12 cellular contexts compared by ENCODE assay signal in genomic region chr10:8058274-8059111, GRCh38. TPM values are rescaled to one million over a fixed set of nuclear protein-coding genes. Genes with fewer than 3 reads are reported as not detected.
DNase-seq lines count a peak whose midpoint lies in the region; ATAC-seq and TF ChIP-seq lines count a peak whose summit lies in the region.
"Had no signal": no experiment of that assay in that cellular context is flagged by ENCODE, and none has a peak within 500 bp of the region (broad histone marks: within the 10 kb centered on the region; RNA-seq: fewer than 3 reads in every experiment).

No MANE protein-coding gene starts in this region.

- no peak overlapping the region for H2BK120ac ChIP-seq in neuronal stem cell (ENCODE audit: low read depth, low read length)

- POLR2A ChIA-PET in CD8-positive, alpha-beta T cell (lab: Charles Lee), result interaction anchor here (0.6 to 3.4 kb wide), 5 partner anchors 14 to 383 kb away, joined by 3 to 38 read pairs (median 5); no protein-coding TSS in a partner anchor

- H3K36me3 ChIP-seq in CD8-positive, alpha-beta T cell (ENCODE audit: insufficient read depth, low read length), result peaks cover 6% of the 10 kb centered on the region
- no peaks in the 10 kb centered on the region for H3K36me3 ChIP-seq in neuronal stem cell (replicated peaks in 1 of 2; ENCODE audit: control insufficient read depth in 2 of 2, insufficient read depth in 2 of 2, low read length in 2 of 2)

- DNase-seq in CD8-positive, alpha-beta T cell, result no peak
- DNase-seq in Jurkat, Clone E6-1 (ENCODE audit: low read depth, low spot score), result no peak
- DNase-seq in endothelial cell (ENCODE audit: low spot score) (no peak), neuronal stem cell (ENCODE audit: low spot score) (no peak), NCI-H774 (lab: John Stamatoyannopoulos, UW) (no peak), cortex of kidney (lab: John Stamatoyannopoulos, UW) (no peak)
- DNase-seq: activated B cell treated with CpG ODN at 0.5 μM for 24 hours, NCI-H1417, NCI-H69 had no signal

- no peak overlapping the region for H2AFZ ChIP-seq in neuronal stem cell (ENCODE audit: low read length)

- no peaks in the 10 kb centered on the region for H3K27me3 Mint-ChIP-seq in CD8-positive, alpha-beta T cell (ENCODE audit: low read depth)
- H3K27me3 Mint-ChIP-seq in endothelial cell (ENCODE audit: unreplicated experiment), result peaks cover 27% of the 10 kb centered on the region

- no peak overlapping the region for H3K14ac ChIP-seq in neuronal stem cell (ENCODE audit: low read length)

- no peak overlapping the region for H4K8ac ChIP-seq in neuronal stem cell (ENCODE audit: low read depth, low read length)

- intact Hi-C loops in CD8-positive, alpha-beta T cell (cut with DNase I, micrococcal nuclease), result loop anchor here (5.0 to 10.0 kb wide), 5 partner anchors 79 to 1036 kb away; no protein-coding TSS in a partner anchor

- no peak overlapping the region for H4K91ac ChIP-seq in neuronal stem cell (ENCODE audit: low read depth, low read length, poor library complexity)

- peak overlapping the region; percentile 31 for H2BK12ac ChIP-seq in neuronal stem cell (ENCODE audit: low read length)

- peak overlapping the region; percentile 47 for H2BK5ac ChIP-seq in neuronal stem cell (ENCODE audit: low read length)

- peak overlapping the region; percentile 88 for H3K18ac ChIP-seq in neuronal stem cell (ENCODE audit: low read length)

- H3K4me3 ChIP-seq in CD8-positive, alpha-beta T cell (ENCODE audit: low read depth, low read length), result peak overlapping the region; percentile 42
- H3K4me3 ChIP-seq in Jurkat, Clone E6-1 (ENCODE audit: low read length), result peak overlapping the region; percentile 53
- H3K4me3 ChIP-seq in neuronal stem cell (ENCODE audit: low read length in 2 of 2), result no peak overlapping the region

- peak overlapping the region; percentile 63 for H2BK15ac ChIP-seq in neuronal stem cell (ENCODE audit: low read length)

- H3K4ac ChIP-seq in neuronal stem cell (ENCODE audit: low read length), result no peak overlapping the region

- peaks cover 74% of the 10 kb centered on the region for H3K4me1 Mint-ChIP-seq in CD8-positive, alpha-beta T cell (ENCODE audit: low read depth)
- H3K4me1 Mint-ChIP-seq in endothelial cell (ENCODE audit: unreplicated experiment), result peaks cover 59% of the 10 kb centered on the region

- H3K4me2 ChIP-seq in neuronal stem cell (ENCODE audit: insufficient read depth, low read length, poor library complexity, severe bottlenecking), result no peak overlapping the region

- peaks cover 54% of the 10 kb centered on the region for H3K36me3 Mint-ChIP-seq in CD8-positive, alpha-beta T cell
- H3K36me3 Mint-ChIP-seq in endothelial cell (ENCODE audit: low read depth, unreplicated experiment), result peaks cover 64% of the 10 kb centered on the region

- H3K4me1 ChIP-seq in CD8-positive, alpha-beta T cell (ENCODE audit: insufficient read depth, low read length), result peaks cover 69% of the 10 kb centered on the region
- H3K4me1 ChIP-seq in neuronal stem cell (ENCODE audit: control insufficient read depth in 2 of 2, insufficient read depth in 1 of 2, low read depth in 1 of 2, low read length in 2 of 2), result peaks cover 9 to 28% of the 10 kb centered on the region in 2 donors

- H3K79me1 ChIP-seq in neuronal stem cell (ENCODE audit: low read depth, low read length), result no peaks in the 10 kb centered on the region

- no peak for TF ChIP-seq CTCF in CD8-positive, alpha-beta T cell (IDR thresholded peaks at IDR 0.05)
- no peak for TF ChIP-seq CTCF in endothelial cell (IDR thresholded peaks at IDR 0.05; ENCODE audit: unreplicated experiment)

- H3K4me3 Mint-ChIP-seq in CD8-positive, alpha-beta T cell, result peak overlapping the region; percentile 89
- H3K4me3 Mint-ChIP-seq in endothelial cell (ENCODE audit: unreplicated experiment), result peak overlapping the region; percentile 98
- H3K4me3 Mint-ChIP-seq: activated B cell treated with CpG ODN at 0.5 μM for 24 hours had no signal

- H3K23ac ChIP-seq in neuronal stem cell (ENCODE audit: low read depth, low read length, poor library complexity), result peak overlapping the region; percentile 85

- H3K9me3 ChIP-seq in CD8-positive, alpha-beta T cell (ENCODE audit: low read length), result no peaks in the 10 kb centered on the region
- no peaks in the 10 kb centered on the region for H3K9me3 ChIP-seq in neuronal stem cell (replicated peaks in 1 of 2; ENCODE audit: control insufficient read depth in 2 of 2, insufficient read depth in 1 of 2, low read depth in 1 of 2, low read length in 2 of 2)

- H3K9me3 Mint-ChIP-seq in CD8-positive, alpha-beta T cell, result no peaks in the 10 kb centered on the region
- no peaks in the 10 kb centered on the region for H3K9me3 Mint-ChIP-seq in endothelial cell (ENCODE audit: unreplicated experiment)
- H3K9me3 Mint-ChIP-seq: activated B cell treated with CpG ODN at 0.5 μM for 24 hours had no signal

- H3K9ac ChIP-seq in neuronal stem cell (ENCODE audit: low read depth, low read length, poor library complexity), result no peak overlapping the region

- no CpG with 5 or more reads among the region's 45 CpGs for WGBS in neuronal stem cell (ENCODE audit: extremely low coverage in 2 of 2, insufficient read length in 2 of 2, insufficient replicate concordance in 1 of 2), 2 donors

- no peak overlapping the region for H3K27ac ChIP-seq in CD8-positive, alpha-beta T cell (ENCODE audit: low read depth, low read length)
- H3K27ac ChIP-seq in neuronal stem cell (replicated peaks; ENCODE audit: low read length), result no peak overlapping the region

- peak overlapping the region; percentile 93 for H3K27ac Mint-ChIP-seq in CD8-positive, alpha-beta T cell
- H3K27ac Mint-ChIP-seq in endothelial cell (ENCODE audit: unreplicated experiment), result peak overlapping the region; percentile 86
- H3K27ac Mint-ChIP-seq: activated B cell treated with CpG ODN at 0.5 μM for 24 hours, CD14-positive monocyte had no signal

- CTCF ChIA-PET in CD8-positive, alpha-beta T cell (lab: Charles Lee), result interaction anchor here (0.6 to 2.6 kb wide), 5 partner anchors 8 to 382 kb away, joined by 3 to 8 read pairs (median 4); no protein-coding TSS in a partner anchor

- no peak for ATAC-seq in CD8-positive, alpha-beta T cell
- no peak for ATAC-seq in GM18502 (IDR thresholded peaks at IDR 0.05; ENCODE audit: poor library complexity, unreplicated experiment)
- ATAC-seq in GM18867 (IDR thresholded peaks at IDR 0.05; ENCODE audit: unreplicated experiment), result no peak

- H3K27me3 ChIP-seq in CD8-positive, alpha-beta T cell (ENCODE audit: insufficient read depth, low read length), result no peaks in the 10 kb centered on the region
- H3K27me3 ChIP-seq in neuronal stem cell (ENCODE audit: control insufficient read depth in 3 of 3, insufficient read depth in 3 of 3, low read depth in 1 of 3, low read length in 3 of 3), result peaks cover 35 to 98% (median 73%) of the 10 kb centered on the region in 3 experiments

- H2AK5ac ChIP-seq in neuronal stem cell (ENCODE audit: low read depth, low read length), result peak overlapping the region; percentile 60

RNA-seq across cellular contexts. Expression of gene GATA3, which starts 4.0 kb away (rescaled TPM):
- 10 to 100 TPM; 76.3 to 82.0 TPM for total RNA-seq in CD8-positive, alpha-beta T cell
- polyA plus RNA-seq in Jurkat, Clone E6-1 (2012; ENCODE audit: insufficient read depth, insufficient read length), result 30.5 TPM
- total RNA-seq in endothelial cell (ENCODE audit: unreplicated experiment), result 70.9 TPM
- 0.33 TPM for polyA plus RNA-seq in neuronal stem cell (2013, experiment 1 of 2)
- polyA plus RNA-seq in neuronal stem cell (2013, experiment 2 of 2), result 0.40 TPM

Comparison
In these comparisons a context has a peak if more than half of its experiments do, and no peak if none do; other contexts are left out.
1. H3K4me3 ChIP-seq: peak in CD8-positive, alpha-beta T cell (single experiment) and Jurkat, Clone E6-1 (single experiment); none in neuronal stem cell (0 of 2).